Comparison of ENCODE assay signal across 22 cellular contexts in genomic region chr4:37450309-37450708, GRCh38.
"Had no signal": no experiment of that assay in that cellular context is flagged by ENCODE, and none has a peak within 500 bp of the region (broad histone marks: within the 10 kb centered on the region; RNA-seq: fewer than 3 reads in every experiment).

No MANE protein-coding gene starts in this region.

- DNase-seq: stimulated activated CD4-positive, alpha-beta T cell treated with anti-CD3 and anti-CD28 coated beads, Interleukin-2, amount 100 ng/mL, for 48 hours; stimulated activated CD4-positive, alpha-beta T cell treated with anti-CD3 and anti-CD28 coated beads, Interleukin-4, amount 100 ng/mL, for 1 hour; stimulated activated CD4-positive, alpha-beta T cell treated with anti-CD3 and anti-CD28 coated beads, Interleukin-4, amount 100 ng/mL, for 24 hours; stimulated activated CD4-positive, alpha-beta T cell treated with anti-CD3 and anti-CD28 coated beads, Interleukin-4, amount 100 ng/mL, for 4 hours; stimulated activated CD8-positive, alpha-beta memory T cell treated with anti-CD3 and anti-CD28 coated beads, Interleukin-4, amount 100 ng/mL, for 48 hours; stimulated activated naive B cell treated with anti-CD40 and anti-IgM and Interleukin-4, amounts not matched to agents 10 μg/mL and 1 μg/mL and 100 μg/mL, for 72 hours; stimulated activated naive CD4-positive, alpha-beta T cell; stimulated activated naive CD4-positive, alpha-beta T cell treated with Interleukin-2 at 50 U/mL for 16 hours; stimulated activated naive CD8-positive, alpha-beta T cell treated with anti-CD3 and anti-CD28 coated beads, Interleukin-15, amount 100 ng/mL, for 72 hours; stimulated activated naive CD8-positive, alpha-beta T cell treated with anti-CD3 and anti-CD28 coated beads, Interleukin-15, Interleukin-2, amounts not matched to agents 100 U/mL and 50 U/mL, for 24 hours; stomach; substantia nigra; testis; thyroid gland; tibial artery; transverse colon; trophoblast cell; upper lobe of left lung; upper lobe of right lung; uterus had no signal

- ATAC-seq: stimulated activated effector memory CD8-positive, alpha-beta T cell treated with anti-CD3 and anti-CD28 coated beads, Interleukin-12 subunit alpha, Interleukin-12 subunit beta, amount 100 ng/mL, for 72 hours; stimulated activated memory B cell treated with anti-CD40 and anti-IgM and Interleukin-4, amounts not matched to agents 10 μg/mL and 1 μg/mL and 100 μg/mL, for 72 hours; stimulated activated naive B cell treated with anti-CD40 and anti-IgM and Interleukin-4, amounts not matched to agents 10 μg/mL and 1 μg/mL and 100 μg/mL, for 72 hours; stimulated activated naive CD8-positive, alpha-beta T cell treated with anti-CD3 and anti-CD28 coated beads, Interleukin-15, amount 100 ng/mL, for 72 hours; stimulated activated naive CD8-positive, alpha-beta T cell treated with anti-CD3 and anti-CD28 coated beads, Interleukin-15, Interleukin-2, amounts not matched to agents 100 U/mL and 50 U/mL, for 24 hours; upper lobe of right lung had no signal
